Comparison of ENCODE assay signal across 16 cellular contexts in the genomic region with DNA sequence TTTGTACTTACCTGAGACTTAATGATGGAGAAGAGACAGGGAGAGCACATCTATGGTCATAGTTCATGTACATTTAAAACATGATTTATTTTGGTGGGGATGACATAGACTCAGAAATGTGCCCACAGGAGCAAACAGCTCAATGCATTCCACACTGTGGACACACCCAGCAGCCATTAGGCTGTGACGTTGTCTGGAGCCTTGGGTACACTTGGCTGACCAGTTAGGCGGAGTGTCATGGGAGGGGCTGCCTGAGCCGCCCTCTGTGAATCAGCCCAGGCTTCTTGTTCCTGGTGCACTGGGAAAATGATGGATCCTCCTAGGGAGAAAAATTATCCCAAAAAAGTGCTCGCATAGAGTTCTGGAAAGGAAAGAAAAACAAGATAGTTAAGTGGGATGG.
DNase-seq lines count a peak whose midpoint lies in the region; ATAC-seq and TF ChIP-seq lines count a peak whose summit lies in the region.
"Had no signal": no experiment of that assay in that cellular context is flagged by ENCODE, and none has a peak within 500 bp of the region (broad histone marks: within the 10 kb centered on the region; RNA-seq: fewer than 3 reads in every experiment).

No MANE protein-coding gene starts in this region.

- H3K27me3 Mint-ChIP-seq in Calu3 (ENCODE audit: unreplicated experiment) = no peaks in the 10 kb centered on the region
- peaks cover 23% of the 10 kb centered on the region for H3K27me3 Mint-ChIP-seq in nephron (ENCODE audit: low read depth)
- H3K27me3 Mint-ChIP-seq in natural killer cell (ENCODE audit: low read depth in 2 of 2) = peaks cover 18 to 33% of the 10 kb centered on the region in 2 donors

- BruUV-seq in Calu3 (replicated peaks; lab: Mats Ljungman, UMichigan) (no TSS peak), PC-9 (replicated peaks; lab: Mats Ljungman, UMichigan) (no TSS peak)

- no peak overlapping the region for H3K4me3 Mint-ChIP-seq in Calu3 (ENCODE audit: low read depth, unreplicated experiment)
- H3K4me3 Mint-ChIP-seq in nephron = no peak overlapping the region
- no peak overlapping the region for H3K4me3 Mint-ChIP-seq in natural killer cell
- H3K4me3 Mint-ChIP-seq: activated CD4-positive, alpha-beta T cell treated with anti-CD3 and anti-CD28 coated beads, Interleukin-2, amount 10 ng/mL, durations not matched to agents 7 days and 5 days; dendritic cell treated with granulocyte-macrophage colony-stimulating factor and Interleukin-4, amounts not matched to agents 40 ng/mL and 50 ng/mL, for 4 days had no signal

- H3K36me3 Mint-ChIP-seq in Calu3 (ENCODE audit: insufficient read depth, unreplicated experiment) (no peaks in the 10 kb centered on the region), nephron (ENCODE audit: low read depth) (no peaks in the 10 kb centered on the region), natural killer cell (no peaks in the 10 kb centered on the region)

- no peak overlapping the region for H3K4me3 ChIP-seq in PC-9
- H3K4me3 ChIP-seq in fibroblast of lung (replicated peaks in 1 of 4; ENCODE audit: control extremely low read depth in 1 of 4, insufficient read depth in 1 of 4, low read depth in 3 of 4, low read length in 4 of 4) = no peak overlapping the region

- H3K9me3 Mint-ChIP-seq in Calu3 (ENCODE audit: low read depth, unreplicated experiment) = no peaks in the 10 kb centered on the region
- no peaks in the 10 kb centered on the region for H3K9me3 Mint-ChIP-seq in nephron
- no peaks in the 10 kb centered on the region for H3K9me3 Mint-ChIP-seq in natural killer cell
- H3K9me3 Mint-ChIP-seq: activated CD4-positive, alpha-beta T cell treated with anti-CD3 and anti-CD28 coated beads, Interleukin-2, amount 10 ng/mL, durations not matched to agents 7 days and 5 days; dendritic cell treated with granulocyte-macrophage colony-stimulating factor and Interleukin-4, amounts not matched to agents 40 ng/mL and 50 ng/mL, for 4 days had no signal

- H3K9ac ChIP-seq in fibroblast of lung (ENCODE audit: insufficient read depth, low read length) = no peak overlapping the region

- POLR2A ChIA-PET in PC-9 (lab: Charles Lee; ENCODE audit: unreplicated experiment) = interaction anchor here (0.7 kb wide), 1 partner anchor 47 kb away, joined by 12 read pairs; no protein-coding TSS in a partner anchor

- no peaks in the 10 kb centered on the region for H3F3A ChIP-seq in PC-9 (ENCODE audit: insufficient read depth, low read depth)

- intact Hi-C loops in Calu3 (cut with micrococcal nuclease; ENCODE audit: unreplicated experiment) = no loop called here
- intact Hi-C loops in PC-9 (cut with micrococcal nuclease; ENCODE audit: unreplicated experiment) = loop anchor here (2.0 to 5.0 kb wide), 3 partner anchors 41 to 154 kb away; no protein-coding TSS in a partner anchor
- intact Hi-C loops in natural killer cell (cut with micrococcal nuclease) = no loop called here

- H2AFZ ChIP-seq in PC-9 (no peak overlapping the region), fibroblast of lung (ENCODE audit: low read length) (no peak overlapping the region)

- H3K27me3 ChIP-seq in PC-9 (ENCODE audit: insufficient read depth, low read depth) = no peaks in the 10 kb centered on the region
- no peaks in the 10 kb centered on the region for H3K27me3 ChIP-seq in fibroblast of lung (ENCODE audit: control insufficient read depth, insufficient read depth, low read length)

- H3K79me2 ChIP-seq in PC-9 (ENCODE audit: low read depth) (no peaks in the 10 kb centered on the region), fibroblast of lung (ENCODE audit: control insufficient read depth, insufficient read depth, low read length) (no peaks in the 10 kb centered on the region)

- H3K9me2 ChIP-seq in PC-9 (ENCODE audit: insufficient read depth) = no peaks in the 10 kb centered on the region

- H3K9me3 ChIP-seq in PC-9 (ENCODE audit: insufficient read depth, low read depth) (no peaks in the 10 kb centered on the region), fibroblast of lung (ENCODE audit: control insufficient read depth, insufficient read depth, low read depth, low read length) (no peaks in the 10 kb centered on the region)

- DNase-seq in Calu3 (peak; percentile 55), PC-9 (peak; percentile 80 to 81), fibroblast of lung (ENCODE audit: low read depth in 2 of 2) (peak; percentile 15 to 16), omental fat pad (ENCODE audit: low spot score) (no peak), DMS153 treated with DMSO at 0.1 percent for 48 hours (lab: John Stamatoyannopoulos, UW; ENCODE audit: unreplicated experiment) (no peak), natural killer cell (no peak), DMS 273 (lab: John Stamatoyannopoulos, UW; ENCODE audit: unreplicated experiment) (no peak)
- DNase-seq: activated CD4-positive, alpha-beta T cell treated with anti-CD3 and anti-CD28 coated beads, Interleukin-2, amount 10 ng/mL, durations not matched to agents 7 days and 5 days; AML-193; DMS53; HCEC 1CT; NCI-H2029; NCI-H526 treated with DMSO at 0.1 percent for 48 hours; stimulated activated CD4-positive, alpha-beta T cell treated with anti-CD3 and anti-CD28 coated beads, Interleukin-15, amount 100 ng/mL, for 24 hours had no signal

- no peaks in the 10 kb centered on the region for H3K36me3 ChIP-seq in PC-9 (ENCODE audit: low read depth)
- H3K36me3 ChIP-seq in fibroblast of lung (ENCODE audit: control insufficient read depth, insufficient read depth, low read length) = no peaks in the 10 kb centered on the region

- CTCF ChIA-PET in Calu3 (lab: Charles Lee) (no interaction called here), PC-9 (lab: Charles Lee) (interaction anchor here (0.6 to 1.5 kb wide), 3 partner anchors 27 to 158 kb away, joined by 3 to 5 read pairs (median 4); no protein-coding TSS in a partner anchor)

- H4K20me1 ChIP-seq in PC-9 (ENCODE audit: insufficient read depth) (no peaks in the 10 kb centered on the region), fibroblast of lung (ENCODE audit: control insufficient read depth, extremely low read depth, insufficient read depth, low read length) (no peaks in the 10 kb centered on the region)

- H3K4me1 Mint-ChIP-seq in Calu3 (ENCODE audit: low read depth, unreplicated experiment) (peaks cover 8% of the 10 kb centered on the region), nephron (peaks cover 54% of the 10 kb centered on the region), natural killer cell (no peaks in the 10 kb centered on the region)
- H3K4me1 Mint-ChIP-seq: activated CD4-positive, alpha-beta T cell treated with anti-CD3 and anti-CD28 coated beads, Interleukin-2, amount 10 ng/mL, durations not matched to agents 7 days and 5 days had no signal

- H3K4me1 ChIP-seq in PC-9 (replicated peaks; ENCODE audit: insufficient read depth) (peaks cover 11% of the 10 kb centered on the region), fibroblast of lung (ENCODE audit: control insufficient read depth, extremely low read depth, insufficient read depth, low read length) (no peaks in the 10 kb centered on the region)

- H3K4me2 ChIP-seq in PC-9 (peak overlapping the region; percentile 24; the same call in 1 of the 2 replicates), fibroblast of lung (ENCODE audit: extremely low read depth, insufficient read depth, low read length) (no peak overlapping the region)

- H3K27ac Mint-ChIP-seq in Calu3 (ENCODE audit: unreplicated experiment) (peak overlapping the region; percentile 75), nephron (peak overlapping the region in 2 of 3 experiments; percentile 60 to 96), natural killer cell (no peak overlapping the region)
- H3K27ac Mint-ChIP-seq: activated CD4-positive, alpha-beta T cell treated with anti-CD3 and anti-CD28 coated beads, Interleukin-2, amount 10 ng/mL, durations not matched to agents 7 days and 5 days; dendritic cell treated with granulocyte-macrophage colony-stimulating factor and Interleukin-4, amounts not matched to agents 40 ng/mL and 50 ng/mL, for 4 days had no signal

- no peak for ATAC-seq in omental fat pad (ENCODE audit: low FRiP score)
- ATAC-seq in natural killer cell = no peak

- no peak overlapping the region for H3K27ac ChIP-seq in PC-9
- no peak overlapping the region for H3K27ac ChIP-seq in fibroblast of lung (ENCODE audit: insufficient read depth, low read length)

- TF ChIP-seq CTCF in Calu3 (IDR thresholded peaks at IDR 0.05; ENCODE audit: unreplicated experiment) (no peak), PC-9 (conservative IDR thresholded peaks at IDR 0.05) (no peak), fibroblast of lung (conservative IDR thresholded peaks at IDR 0.05 in 1 of 2, IDR thresholded peaks at IDR 0.05 in 1 of 2; ENCODE audit: low read depth in 1 of 2, low read length in 2 of 2) (no peak), nephron (IDR thresholded peaks at IDR 0.05; ENCODE audit: unreplicated experiment in 3 of 3) (no peak), omental fat pad (IDR thresholded peaks at IDR 0.05) (no peak), natural killer cell (IDR thresholded peaks at IDR 0.05) (no peak)

Comparison
In these comparisons a context has a peak if more than half of its experiments do, and no peak if none do; other contexts are left out.
1. DNase-seq: peak in Calu3 (single experiment), PC-9 (2 of 2) and fibroblast of lung (2 of 2); none in omental fat pad (single experiment), DMS153 treated with DMSO at 0.1 percent for 48 hours (single experiment), natural killer cell (single experiment) and DMS 273 (single experiment).
2. H3K27ac Mint-ChIP-seq: peak in Calu3 (single experiment) and nephron (2 of 3); none in natural killer cell (0 of 2).